ENCODE assay signal across 23 cellular contexts in the genomic region with DNA sequence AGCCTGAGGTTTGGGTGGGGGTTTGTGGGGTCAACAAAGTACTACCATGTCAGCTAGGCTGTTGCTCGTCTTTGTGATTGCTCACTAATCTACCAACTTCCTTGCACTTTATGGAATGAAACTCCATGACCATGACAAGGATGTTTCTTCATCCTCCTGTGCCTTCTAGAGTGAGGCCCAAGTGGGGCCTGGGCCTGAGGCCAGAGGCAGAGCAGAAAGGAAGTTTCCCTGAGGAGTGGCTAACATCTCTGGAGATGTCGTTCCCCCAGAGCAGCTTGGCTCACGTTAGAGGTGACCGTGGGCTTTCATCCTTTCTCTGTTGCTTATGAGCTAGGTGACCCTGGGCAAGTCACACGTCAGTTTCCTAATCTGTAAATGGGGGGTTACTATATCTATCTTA. TPM values are rescaled to one million over a fixed set of nuclear protein-coding genes. Genes with fewer than 3 reads are reported as not detected.
"Had no signal": no experiment of that assay in that cellular context is flagged by ENCODE, and none has a peak within 500 bp of the region (broad histone marks: within the 10 kb centered on the region; RNA-seq: fewer than 3 reads in every experiment).

No MANE protein-coding gene starts in this region.

- ATAC-seq: foreskin keratinocyte, gastroesophageal sphincter, left colon, left lobe of liver, left ventricle myocardium superior, lower lobe of right lung, mucosa of descending colon had no signal

- H3K4me3 ChIP-seq: colonic mucosa, esophagus muscularis mucosa, gastroesophageal sphincter, hepatocyte, lower lobe of right lung, mucosa of descending colon had no signal

- H3K9me3 ChIP-seq: colonic mucosa, esophagus muscularis mucosa, gastroesophageal sphincter, lower lobe of right lung, mucosa of descending colon had no signal

- DNase-seq: cerebellar nuclear complex; colonic mucosa; cortex of kidney; effector memory CD4-positive, alpha-beta T cell; foreskin keratinocyte; glutamatergic neuron; head of caudate nucleus; hypothalamus; immature natural killer cell; islet precursor cell; kidney; kidney glomerular epithelial cell; left colon; left ventricle myocardium superior; lower lobe of right lung; mucosa of descending colon; naive B cell had no signal

- H3K4me1 ChIP-seq: colonic mucosa, esophagus muscularis mucosa, foreskin keratinocyte, gastroesophageal sphincter had no signal

- H2AFZ ChIP-seq: hepatocyte had no signal

- FAIRE-seq: endothelial cell of umbilical vein, frontal cortex, kidney had no signal

- H3K27me3 ChIP-seq: colonic mucosa, foreskin keratinocyte, hepatocyte had no signal

- H3K4me2 ChIP-seq: hepatocyte had no signal

- H3K79me2 ChIP-seq: hepatocyte had no signal

- H3K36me3 ChIP-seq: colonic mucosa, esophagus muscularis mucosa, gastroesophageal sphincter, lower lobe of right lung had no signal

- H3K27ac ChIP-seq: colonic mucosa, esophagus muscularis mucosa, foreskin keratinocyte, gastroesophageal sphincter, hepatocyte, lower lobe of right lung had no signal

RNA-seq across cellular contexts. Expression of a gene that starts 41.0 kb away (rescaled TPM):
- total RNA-seq: endothelial cell of umbilical vein had no signal
- polyA plus RNA-seq: endothelial cell of umbilical vein, immature natural killer cell had no signal
